In the genomic region with DNA sequence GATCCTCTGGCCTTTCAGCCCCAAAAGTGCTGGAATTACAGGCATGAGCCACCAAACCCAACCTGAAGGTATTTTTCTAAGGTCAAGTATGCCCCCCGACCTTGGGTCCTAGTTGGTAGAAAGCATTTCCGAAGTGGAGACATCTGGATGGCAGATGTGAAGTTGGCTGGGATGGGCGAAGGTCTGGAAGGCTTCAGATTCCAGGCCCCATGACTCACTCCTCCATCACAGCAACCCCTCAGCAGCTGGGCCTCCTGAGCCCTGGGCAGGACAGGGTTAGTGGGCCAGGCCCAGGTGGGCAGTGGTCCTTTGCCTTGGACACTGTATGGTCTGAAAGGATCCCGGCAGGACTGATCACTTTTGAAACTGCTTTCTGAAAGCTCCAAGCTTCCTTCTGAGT, we compare ENCODE assay signal across 10 cellular contexts. TPM values are rescaled to one million over a fixed set of nuclear protein-coding genes. Genes with fewer than 3 reads are reported as not detected.
DNase-seq lines count a peak whose midpoint lies in the region; ATAC-seq and TF ChIP-seq lines count a peak whose summit lies in the region.
"Had no signal": no experiment of that assay in that cellular context is flagged by ENCODE, and none has a peak within 500 bp of the region (broad histone marks: within the 10 kb centered on the region; RNA-seq: fewer than 3 reads in every experiment).

No MANE protein-coding gene starts in this region.

- peak overlapping the region; percentile 39 for H4K12ac ChIP-seq in trophoblast cell (ENCODE audit: low read depth, low read length)

- DNase-seq in BJ (ENCODE audit: low read depth) (peak; percentile 90), SK-N-SH (peak; percentile 88), fibroblast of mammary gland (ENCODE audit: low read depth) (peak; percentile 97), trophoblast cell (peak in 1 of 2 donors; percentile 46), HUDEP-2 (lab: John Stamatoyannopoulos, UW; ENCODE audit: unreplicated experiment in 76 of 76) (no peak), medulla oblongata (ENCODE audit: extremely low spot score) (no peak)
- DNase-seq: activated CD8-positive, alpha-beta memory T cell treated with anti-CD3 and anti-CD28 coated beads, Interleukin-2, amount 50 U/mL, for 48 hours had no signal

- H4K91ac ChIP-seq in trophoblast cell (ENCODE audit: low read depth, low read length), result no peak overlapping the region

- H3K9ac ChIP-seq in SK-N-SH, result peak overlapping the region; percentile 57; the same call in 1 of the 2 replicates
- no peak overlapping the region for H3K9ac ChIP-seq in trophoblast cell (ENCODE audit: low read length)

- peaks cover 55% of the 10 kb centered on the region for H3F3A ChIP-seq in SK-N-SH (replicated peaks; ENCODE audit: insufficient read depth)

- no peaks in the 10 kb centered on the region for H3K9me2 ChIP-seq in SK-N-SH

- no peak overlapping the region for H3K23ac ChIP-seq in trophoblast cell (ENCODE audit: low read length)

- POLR2A ChIA-PET in BJ (lab: Charles Lee) (no interaction called here), SK-N-SH (lab: Yijun Ruan, JAX) (interaction anchor here (0.7 to 2.8 kb wide), 2 partner anchors 55 to 87 kb away, joined by 3 to 13 read pairs; no protein-coding TSS in a partner anchor)

- H3K4me2 ChIP-seq in SK-N-SH, result peak overlapping the region; percentile 59
- H3K4me2 ChIP-seq in trophoblast cell (ENCODE audit: low read length), result no peak overlapping the region

- no peak overlapping the region for H2BK12ac ChIP-seq in trophoblast cell (ENCODE audit: low read length)

- no peak overlapping the region for H3K4me3 ChIP-seq in BJ (ENCODE audit: low read depth, low read length)
- no peak overlapping the region; a peak in 1 of 4 replicates for H3K4me3 ChIP-seq in SK-N-SH (ENCODE audit: low read depth in 2 of 2, low read length in 1 of 2)
- H3K4me3 ChIP-seq in fibroblast of mammary gland (ENCODE audit: control insufficient read depth, low read depth, low read length), result no peak overlapping the region
- no peak overlapping the region for H3K4me3 ChIP-seq in trophoblast cell (ENCODE audit: low read depth, low read length)
- H3K4me3 ChIP-seq: ovary had no signal

- H3K18ac ChIP-seq in trophoblast cell (ENCODE audit: low read length), result no peak overlapping the region

- H3K27me3 ChIP-seq in BJ (ENCODE audit: control insufficient read depth, insufficient read depth, low read length) (no peaks in the 10 kb centered on the region), SK-N-SH (ENCODE audit: insufficient read depth) (no peaks in the 10 kb centered on the region), trophoblast cell (ENCODE audit: insufficient read depth, low read length) (no peaks in the 10 kb centered on the region)
- H3K27me3 ChIP-seq: ovary had no signal

- no peaks in the 10 kb centered on the region for H3K79me1 ChIP-seq in trophoblast cell (ENCODE audit: low read length)

- H2BK120ac ChIP-seq in trophoblast cell (ENCODE audit: insufficient read depth, low read length, poor library complexity), result no peak overlapping the region

- ATAC-seq in HG03135 (IDR thresholded peaks at IDR 0.05; ENCODE audit: unreplicated experiment) (no peak), GM18907 (IDR thresholded peaks at IDR 0.05; ENCODE audit: unreplicated experiment) (no peak)

- H3K79me2 ChIP-seq in SK-N-SH (ENCODE audit: insufficient read depth) (peaks cover 100% of the 10 kb centered on the region), trophoblast cell (ENCODE audit: control insufficient read depth, insufficient read depth, low read length, poor library complexity) (peaks cover 5% of the 10 kb centered on the region)

- H2AFZ ChIP-seq in SK-N-SH (ENCODE audit: low read depth) (no peak overlapping the region), trophoblast cell (ENCODE audit: insufficient read depth, low read length, poor library complexity) (no peak overlapping the region)

- H2AK5ac ChIP-seq in trophoblast cell (ENCODE audit: low read length), result no peak overlapping the region

- peak overlapping the region; percentile 95 for H3K27ac ChIP-seq in SK-N-SH (ENCODE audit: low read depth in 2 of 2, low read length in 1 of 2)
- no peak overlapping the region for H3K27ac ChIP-seq in trophoblast cell (ENCODE audit: low read depth, low read length)
- H3K27ac ChIP-seq: ovary had no signal

- WGBS in SK-N-SH (ENCODE audit: low lambda C conversion rate), result 5% methylated on average over 4 of the region's 4 CpGs
- no CpG with 5 or more reads among the region's 4 CpGs for WGBS in trophoblast cell (ENCODE audit: extremely low coverage, insufficient coverage, insufficient read length)

- peak in 1 of 2 experiments; percentile 93; a peak in 2 of 4 replicates for TF ChIP-seq EP300 in SK-N-SH (IDR thresholded peaks at IDR 0.05; ENCODE audit: borderline replicate concordance in 1 of 2, low read depth in 1 of 2, low read length in 1 of 2)

- no peak for TF ChIP-seq RAD21 in SK-N-SH (IDR thresholded peaks at IDR 0.05; ENCODE audit: low read length)

- H4K20me1 ChIP-seq in SK-N-SH (ENCODE audit: insufficient read depth), result peaks cover 54% of the 10 kb centered on the region

- CTCF ChIA-PET in BJ (lab: Yijun Ruan, JAX) (interaction anchor here (0.8 to 14.3 kb wide), 10 partner anchors 12 to 232 kb away, joined by 3 to 269 read pairs (median 6); no protein-coding TSS in a partner anchor), SK-N-SH (lab: Yijun Ruan, JAX) (interaction anchor here (0.8 to 12.3 kb wide), 7 partner anchors 21 to 231 kb away, joined by 3 to 397 read pairs (median 53); partner anchors contain the start of gene NAV1)

- no peak overlapping the region for H3K14ac ChIP-seq in trophoblast cell (ENCODE audit: low read length)

- peaks cover 49 to 57% of the 10 kb centered on the region in 2 experiments for H3K4me1 ChIP-seq in SK-N-SH (ENCODE audit: control insufficient read depth in 1 of 2, insufficient read depth in 2 of 2, low read depth in 1 of 2, low read length in 1 of 2)
- peaks cover 9 to 16% of the 10 kb centered on the region in 2 experiments for H3K4me1 ChIP-seq in trophoblast cell (ENCODE audit: control insufficient read depth in 1 of 2, insufficient read depth in 2 of 2, low read length in 2 of 2)

- TF ChIP-seq CTCF in BJ (IDR thresholded peaks at IDR 0.05; ENCODE audit: insufficient read depth, low read depth, low read length) (no peak), SK-N-SH (IDR thresholded peaks at IDR 0.05) (no peak), fibroblast of mammary gland (conservative IDR thresholded peaks at IDR 0.05; ENCODE audit: control insufficient read depth, insufficient read depth, low read depth, low read length) (no peak)

- H3K4ac ChIP-seq in trophoblast cell (ENCODE audit: low read depth, low read length), result peak overlapping the region; percentile 13

- no peak overlapping the region for H4K8ac ChIP-seq in trophoblast cell (ENCODE audit: low read depth, low read length)

- H3K9me3 ChIP-seq in SK-N-SH (no peaks in the 10 kb centered on the region), trophoblast cell (ENCODE audit: insufficient read depth, low read depth, low read length) (no peaks in the 10 kb centered on the region)
- H3K9me3 ChIP-seq: ovary had no signal

- H3K36me3 ChIP-seq in BJ (ENCODE audit: control insufficient read depth, insufficient read depth, low read length) (peaks cover 2% of the 10 kb centered on the region; the same call in 1 of the 2 replicates), SK-N-SH (replicated peaks in 1 of 2; ENCODE audit: control insufficient read depth in 1 of 2, insufficient read depth in 2 of 2, low read length in 1 of 2) (peaks cover 0 to 23% of the 10 kb centered on the region in 2 experiments), trophoblast cell (ENCODE audit: control insufficient read depth in 1 of 2, insufficient read depth in 2 of 2, low read length in 2 of 2) (peaks cover 15 to 26% of the 10 kb centered on the region in 2 experiments)
- H3K36me3 ChIP-seq: ovary had no signal

- no peak overlapping the region for H2BK5ac ChIP-seq in trophoblast cell (ENCODE audit: low read depth, low read length, poor library complexity)

TF ChIP-seq in SK-N-SH, 30 proteins besides CTCF, POLR2A, EP300 and RAD21 (continues in another document):
- TF ChIP-seq NRF1 (IDR thresholded peaks at IDR 0.05; ENCODE audit: low read depth, low read length) (no peak), FOXJ3 (CRISPR knock-in tag; IDR thresholded peaks at IDR 0.05) (no peak), CHD2 (IDR thresholded peaks at IDR 0.05; ENCODE audit: low read length, partially characterized antibody) (peak; percentile 74), USF1 (IDR thresholded peaks at IDR 0.05; ENCODE audit: borderline replicate concordance, low read depth) (no peak)
- TF ChIP-seq, protein P1, sequence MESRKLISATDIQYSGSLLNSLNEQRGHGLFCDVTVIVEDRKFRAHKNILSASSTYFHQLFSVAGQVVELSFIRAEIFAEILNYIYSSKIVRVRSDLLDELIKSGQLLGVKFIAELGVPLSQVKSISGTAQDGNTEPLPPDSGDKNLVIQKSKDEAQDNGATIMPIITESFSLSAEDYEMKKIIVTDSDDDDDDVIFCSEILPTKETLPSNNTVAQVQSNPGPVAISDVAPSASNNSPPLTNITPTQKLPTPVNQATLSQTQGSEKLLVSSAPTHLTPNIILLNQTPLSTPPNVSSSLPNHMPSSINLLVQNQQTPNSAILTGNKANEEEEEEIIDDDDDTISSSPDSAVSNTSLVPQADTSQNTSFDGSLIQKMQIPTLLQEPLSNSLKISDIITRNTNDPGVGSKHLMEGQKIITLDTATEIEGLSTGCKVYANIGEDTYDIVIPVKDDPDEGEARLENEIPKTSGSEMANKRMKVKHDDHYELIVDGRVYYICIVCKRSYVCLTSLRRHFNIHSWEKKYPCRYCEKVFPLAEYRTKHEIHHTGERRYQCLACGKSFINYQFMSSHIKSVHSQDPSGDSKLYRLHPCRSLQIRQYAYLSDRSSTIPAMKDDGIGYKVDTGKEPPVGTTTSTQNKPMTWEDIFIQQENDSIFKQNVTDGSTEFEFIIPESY (IDR thresholded peaks at IDR 0.05; ENCODE audit: borderline replicate concordance, low read depth), result peak; percentile 70; the same call in 1 of the 2 replicates

RNA-seq across cellular contexts. Expression of gene NAV1, which starts 23.3 kb away (rescaled TPM):
- 15.6 and 21.6 TPM in 2 replicates for polyA plus RNA-seq in BJ (2011; rRNA removed)
- 37.5 and 64.0 TPM in 2 replicates for polyA minus RNA-seq in BJ (2011; rRNA and poly(A)+ RNA removed)
- polyA plus RNA-seq in SK-N-SH (2012; rRNA removed), result 13.3 and 16.1 TPM in 2 replicates
- polyA plus RNA-seq in SK-N-SH (2012; cell fraction: cytosol; rRNA removed), result 11.1 and 14.3 TPM in 2 replicates
- polyA plus RNA-seq in SK-N-SH (2012; cell fraction: nucleus; rRNA removed), result 39.7 and 44.9 TPM in 2 replicates
- 38.9 and 40.5 TPM in 2 replicates for polyA plus RNA-seq in trophoblast cell (2013)

RNA-seq across cellular contexts. Expression of gene CSRP1, which starts 55.3 kb away (rescaled TPM):
- polyA plus RNA-seq in BJ (2011; rRNA removed), result 720 and 957 TPM in 2 replicates
- 475 and 544 TPM in 2 replicates for polyA minus RNA-seq in BJ (2011; rRNA and poly(A)+ RNA removed)
- 317 and 373 TPM in 2 replicates for polyA plus RNA-seq in SK-N-SH (2012; rRNA removed)
- 237 and 288 TPM in 2 replicates for polyA plus RNA-seq in SK-N-SH (2012; cell fraction: cytosol; rRNA removed)
- polyA plus RNA-seq in SK-N-SH (2012; cell fraction: nucleus; rRNA removed), result 358 and 396 TPM in 2 replicates
- polyA plus RNA-seq in trophoblast cell (2013), result 326 and 348 TPM in 2 replicates

Comparison
In these comparisons a context has a peak if more than half of its experiments do, and no peak if none do; other contexts are left out.
1. DNase-seq: peak in BJ (single experiment), SK-N-SH (single experiment) and fibroblast of mammary gland (single experiment); none in HUDEP-2 (0 of 76) and medulla oblongata (single experiment).